ENCODE assay signal across 19 cellular contexts in the genomic region with DNA sequence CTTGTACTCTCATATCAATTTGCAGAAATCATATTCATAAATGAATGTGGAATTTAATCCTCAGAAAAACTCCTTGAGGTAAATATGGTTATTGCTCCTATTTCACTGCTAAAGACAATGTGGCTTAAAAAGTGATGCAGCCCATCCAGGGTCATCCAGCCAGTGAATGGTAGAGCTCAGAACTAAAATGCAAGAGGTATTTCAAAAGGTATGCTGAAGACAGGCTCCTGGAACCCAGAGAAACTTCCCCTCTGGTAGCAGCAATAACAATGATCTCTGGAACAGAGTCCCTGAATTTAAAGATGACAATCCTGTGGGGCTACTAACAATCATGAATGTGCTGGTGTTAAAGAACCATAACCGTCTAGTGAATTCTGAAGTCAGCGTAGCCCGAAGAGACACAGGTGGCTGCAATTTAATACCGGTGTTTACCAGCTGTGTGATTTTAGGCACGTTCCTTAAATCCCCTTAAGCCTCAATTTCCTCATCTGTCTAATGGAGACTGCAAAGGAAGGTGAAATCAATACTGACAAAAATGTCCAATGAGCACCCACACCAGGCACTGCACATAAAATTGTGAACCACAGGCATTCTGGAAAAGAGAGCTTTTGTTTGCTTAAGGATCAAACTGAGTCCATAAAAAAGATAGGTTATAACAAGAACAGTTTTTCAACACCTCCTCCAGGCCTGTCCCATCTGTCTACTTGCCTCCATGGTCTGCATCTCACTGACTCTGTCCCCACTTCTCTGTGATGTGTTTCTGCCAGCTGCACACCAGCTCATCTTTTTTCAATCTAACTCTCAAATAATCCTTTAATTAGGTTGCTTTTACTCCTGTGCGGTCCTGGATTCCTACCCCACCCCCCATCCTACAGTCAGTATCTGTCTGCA. TPM values are rescaled to one million over a fixed set of nuclear protein-coding genes. Genes with fewer than 3 reads are reported as not detected.
DNase-seq lines count a peak whose midpoint lies in the region; ATAC-seq, FAIRE-seq and TF ChIP-seq lines count a peak whose summit lies in the region.
"Had no signal": no experiment of that assay in that cellular context is flagged by ENCODE, and none has a peak within 500 bp of the region (broad histone marks: within the 10 kb centered on the region; RNA-seq: fewer than 3 reads in every experiment).

No MANE protein-coding gene starts in this region.

- ATAC-seq in CD4-positive, CD25-positive, alpha-beta regulatory T cell (ENCODE audit: low read depth in 2 of 2), result no peak
- ATAC-seq: gastrocnemius medialis had no signal

- peak overlapping the region in 2 of 3 donors; percentile 19 to 38 for H3K27ac Mint-ChIP-seq in CD4-positive, CD25-positive, alpha-beta regulatory T cell
- H3K27ac Mint-ChIP-seq in activated CD4-positive, alpha-beta memory T cell treated with anti-CD3 and anti-CD28 coated beads for 36 hours, result no peak overlapping the region

- no peak overlapping the region for H3K4me3 ChIP-seq in CD4-positive, CD25-positive, alpha-beta regulatory T cell (ENCODE audit: low read depth, low read length)
- H3K4me3 ChIP-seq in endocrine pancreas (ENCODE audit: control insufficient read depth, insufficient read depth, low read length), result no peak overlapping the region
- H3K4me3 ChIP-seq: gastrocnemius medialis had no signal

- no peaks in the 10 kb centered on the region for H3K9me3 ChIP-seq in CD4-positive, CD25-positive, alpha-beta regulatory T cell (ENCODE audit: control insufficient read depth in 2 of 2, low read length in 2 of 2)
- H3K9me3 ChIP-seq in endocrine pancreas (ENCODE audit: control insufficient read depth, low read length), result no peaks in the 10 kb centered on the region
- H3K9me3 ChIP-seq: gastrocnemius medialis had no signal

- peaks cover 23 to 46% (median 39%) of the 10 kb centered on the region in 4 donors for H3K4me1 Mint-ChIP-seq in CD4-positive, CD25-positive, alpha-beta regulatory T cell
- peaks cover 21% of the 10 kb centered on the region for H3K4me1 Mint-ChIP-seq in activated CD4-positive, alpha-beta memory T cell treated with anti-CD3 and anti-CD28 coated beads for 36 hours (ENCODE audit: low read depth)

- peaks cover 20% of the 10 kb centered on the region for H3K36me3 Mint-ChIP-seq in CD4-positive, CD25-positive, alpha-beta regulatory T cell
- H3K36me3 Mint-ChIP-seq in activated CD4-positive, alpha-beta memory T cell treated with anti-CD3 and anti-CD28 coated beads for 36 hours, result peaks cover 4% of the 10 kb centered on the region

- intact Hi-C loops in activated CD4-positive, alpha-beta memory T cell treated with anti-CD3 and anti-CD28 coated beads for 36 hours (cut with micrococcal nuclease), result no loop called here

- H3K27me3 Mint-ChIP-seq in CD4-positive, CD25-positive, alpha-beta regulatory T cell, result no peaks in the 10 kb centered on the region
- no peaks in the 10 kb centered on the region for H3K27me3 Mint-ChIP-seq in activated CD4-positive, alpha-beta memory T cell treated with anti-CD3 and anti-CD28 coated beads for 36 hours

- TF ChIP-seq POLR2A in H54 (IDR thresholded peaks at IDR 0.05; ENCODE audit: low read depth, low read length), result no peak

- H3K4me3 Mint-ChIP-seq in CD4-positive, CD25-positive, alpha-beta regulatory T cell, result no peak overlapping the region
- no peak overlapping the region for H3K4me3 Mint-ChIP-seq in activated CD4-positive, alpha-beta memory T cell treated with anti-CD3 and anti-CD28 coated beads for 36 hours

- POLR2A ChIA-PET in activated CD4-positive, alpha-beta memory T cell treated with anti-CD3 and anti-CD28 coated beads for 36 hours (lab: Charles Lee), result no interaction called here

- H3K4me1 ChIP-seq in CD4-positive, CD25-positive, alpha-beta regulatory T cell (ENCODE audit: control insufficient read depth, insufficient read depth, low read length, poor library complexity, severe bottlenecking), result peaks cover 11% of the 10 kb centered on the region
- H3K4me1 ChIP-seq in endocrine pancreas (ENCODE audit: control insufficient read depth, insufficient read depth, low read length), result peaks cover 6% of the 10 kb centered on the region

- no peak overlapping the region for H3K27ac ChIP-seq in CD4-positive, CD25-positive, alpha-beta regulatory T cell (ENCODE audit: insufficient read depth, low read length, poor library complexity, severe bottlenecking)
- H3K27ac ChIP-seq: gastrocnemius medialis, HL-60 had no signal

- H3K9me3 Mint-ChIP-seq in CD4-positive, CD25-positive, alpha-beta regulatory T cell, result no peaks in the 10 kb centered on the region
- no peaks in the 10 kb centered on the region for H3K9me3 Mint-ChIP-seq in activated CD4-positive, alpha-beta memory T cell treated with anti-CD3 and anti-CD28 coated beads for 36 hours

- DNase-seq in CD4-positive, CD25-positive, alpha-beta regulatory T cell, result no peak
- no peak for DNase-seq in H54 (ENCODE audit: insufficient read length, low spot score)
- DNase-seq in NCI-H524 (lab: John Stamatoyannopoulos, UW), result peak; percentile 92 to 98
- DNase-seq in activated CD4-positive, alpha-beta memory T cell treated with anti-CD3 and anti-CD28 coated beads for 36 hours, result no peak
- DNase-seq in KG1 (lab: John Stamatoyannopoulos, UW), result no peak
- no peak for DNase-seq in DMS114 treated with DMSO at 0.1 percent for 48 hours (lab: John Stamatoyannopoulos, UW; ENCODE audit: unreplicated experiment)
- no peak for DNase-seq in RCC 7860 (ENCODE audit: low spot score)
- DNase-seq: activated gamma-delta T cell treated with Interleukin-2 at 50 U/mL for 16 hours; aorta; Calu3; gastrocnemius medialis; H7; NCI-H226; OCI-M1; stimulated activated CD4-positive, alpha-beta T cell treated with anti-CD3 and anti-CD28 coated beads, Interleukin-4, amount 100 ng/mL, for 4 hours; trophoblast cell had no signal

- H3K27me3 ChIP-seq in CD4-positive, CD25-positive, alpha-beta regulatory T cell (ENCODE audit: control insufficient read depth, insufficient read depth, low read length), result no peaks in the 10 kb centered on the region
- H3K27me3 ChIP-seq in endocrine pancreas (ENCODE audit: control insufficient read depth, insufficient read depth, low read length), result no peaks in the 10 kb centered on the region
- H3K27me3 ChIP-seq: gastrocnemius medialis had no signal

- H3K36me3 ChIP-seq in CD4-positive, CD25-positive, alpha-beta regulatory T cell (ENCODE audit: control insufficient read depth, insufficient read depth, low read length), result peaks cover 18% of the 10 kb centered on the region
- no peaks in the 10 kb centered on the region for H3K36me3 ChIP-seq in endocrine pancreas (ENCODE audit: control insufficient read depth, insufficient read depth, low read length)
- H3K36me3 ChIP-seq: gastrocnemius medialis had no signal

- H3K9ac ChIP-seq in endocrine pancreas (ENCODE audit: control insufficient read depth, insufficient read depth, low read length), result peak overlapping the region; percentile 26

- FAIRE-seq in H54 (lab: Jason Lieb, UNC) (peak; percentile 20), RCC 7860 (lab: Jason Lieb, UNC) (no peak)
- FAIRE-seq: endothelial cell of umbilical vein had no signal

- CTCF ChIA-PET in activated CD4-positive, alpha-beta memory T cell treated with anti-CD3 and anti-CD28 coated beads for 36 hours (lab: Charles Lee), result interaction anchor here (1.4 kb wide), 2 partner anchors 14 to 302 kb away, joined by 3 to 5 read pairs; no protein-coding TSS in a partner anchor

RNA-seq across cellular contexts. Expression of gene TM7SF3, which starts 10.5 kb away (rescaled TPM):
- total RNA-seq in CD4-positive, CD25-positive, alpha-beta regulatory T cell, result 21.8 TPM
- 10 to 100 TPM; 59.2 to 68.2 (median 64.8) TPM for polyA plus RNA-seq in CD4-positive, CD25-positive, alpha-beta regulatory T cell
- total RNA-seq in activated CD4-positive, alpha-beta memory T cell treated with anti-CD3 and anti-CD28 coated beads for 36 hours, result 10 to 100 TPM; 24.2 to 28.5 TPM

RNA-seq across cellular contexts. Expression of gene MED21, which starts 18.7 kb away (rescaled TPM):
- total RNA-seq in CD4-positive, CD25-positive, alpha-beta regulatory T cell, result 88.5 TPM
- polyA plus RNA-seq in CD4-positive, CD25-positive, alpha-beta regulatory T cell, result 10 to 100 TPM; 17.4 to 26.8 (median 19.1) TPM
- 10 to 100 TPM; 28.6 to 30.5 TPM for total RNA-seq in activated CD4-positive, alpha-beta memory T cell treated with anti-CD3 and anti-CD28 coated beads for 36 hours

Comparison
In these comparisons a context has a peak if more than half of its experiments do, and no peak if none do; other contexts are left out.
1. DNase-seq: peak in NCI-H524 (2 of 2); none in CD4-positive, CD25-positive, alpha-beta regulatory T cell (0 of 3), H54 (single experiment), activated CD4-positive, alpha-beta memory T cell treated with anti-CD3 and anti-CD28 coated beads for 36 hours (single experiment), KG1 (single experiment), DMS114 treated with DMSO at 0.1 percent for 48 hours (single experiment) and RCC 7860 (single experiment).